Comparison of ENCODE assay signal across 8 cellular contexts in the genomic region with DNA sequence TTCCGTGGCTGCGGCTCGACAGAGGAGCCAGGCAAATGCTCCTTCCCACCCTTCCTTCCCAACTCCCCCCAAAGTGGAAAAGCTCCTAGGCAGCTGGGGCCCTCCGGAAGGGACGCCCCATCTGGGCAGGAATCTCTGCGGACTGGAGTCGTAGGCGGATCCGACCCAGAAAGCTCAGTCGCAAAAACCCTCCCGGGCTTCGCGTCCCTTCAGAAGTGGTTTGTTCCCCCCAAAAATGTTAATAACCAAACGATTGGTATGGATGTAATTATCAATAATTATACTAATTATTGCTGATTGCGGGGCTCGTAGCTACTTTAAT. TPM values are rescaled to one million over a fixed set of nuclear protein-coding genes. Genes with fewer than 3 reads are reported as not detected.
A peak's percentile ranks its signal among the peaks of the same experiment; 100 is the strongest.
DNase-seq lines count a peak whose midpoint lies in the region; ATAC-seq and TF ChIP-seq lines count a peak whose summit lies in the region.

No MANE protein-coding gene starts in this region.

- H3K4me3 Mint-ChIP-seq in naive B cell = peak overlapping the region; percentile 83 to 93 (median 89)

- peaks cover 54 to 60% (median 58%) of the 10 kb centered on the region in 3 donors for H3K27me3 Mint-ChIP-seq in naive B cell

- ATAC-seq in naive B cell (ENCODE audit: low read depth in 2 of 2) (no peak), GM21423 (IDR thresholded peaks at IDR 0.05; ENCODE audit: unreplicated experiment) (no peak), HG03175 (IDR thresholded peaks at IDR 0.05; ENCODE audit: unreplicated experiment) (no peak)

- H3K9me3 Mint-ChIP-seq in naive B cell = peaks cover 0 to 2% (median 0%) of the 10 kb centered on the region in 7 donors

- peak overlapping the region in 4 of 6 donors; percentile 49 to 88 (median 70) for H3K27ac Mint-ChIP-seq in naive B cell

- peak; percentile 30 for DNase-seq in AG08396 (ENCODE audit: low spot score)
- DNase-seq in HFF-Myc (ENCODE audit: extremely low read depth, low read depth) = no peak
- no peak for DNase-seq in choroid plexus epithelial cell (ENCODE audit: low read depth)
- no peak for DNase-seq in naive B cell
- no peak for DNase-seq in SHP77 (lab: John Stamatoyannopoulos, UW)
- DNase-seq in erythroblast (lab: John Stamatoyannopoulos, UW) = no peak

- H3K4me3 ChIP-seq in HFF-Myc (replicated peaks; ENCODE audit: low read depth, low read length) (peak overlapping the region; percentile 16), choroid plexus epithelial cell (ENCODE audit: low read depth, low read length) (peak overlapping the region; percentile 34)

- peaks cover 0 to 3% of the 10 kb centered on the region in 2 donors for H3K36me3 Mint-ChIP-seq in naive B cell

- H3K4me1 Mint-ChIP-seq in naive B cell = peaks cover 48 to 63% (median 52%) of the 10 kb centered on the region in 3 donors

- TF ChIP-seq CTCF in HFF-Myc (IDR thresholded peaks at IDR 0.05; ENCODE audit: low read depth, low read length, missing control alignments) (no peak), choroid plexus epithelial cell (conservative IDR thresholded peaks at IDR 0.05; ENCODE audit: low read depth, low read length) (no peak)

- TF ChIP-seq POLR2A in erythroblast (IDR thresholded peaks at IDR 0.05; ENCODE audit: low read length) = no peak

RNA-seq across cellular contexts. Expression of a gene that starts 3.8 kb away (rescaled TPM):
- not detected for polyA plus RNA-seq in naive B cell (ENCODE audit: low read depth in 6 of 6)

RNA-seq across cellular contexts. Expression of a gene that starts 10.8 kb away (rescaled TPM):
- polyA plus RNA-seq in naive B cell (ENCODE audit: low read depth in 6 of 6) = under 1 TPM in 3 of 6 donors, not detected in 3; 0.07 to 0.19 (median 0.13) TPM
